8 cellular contexts compared by ENCODE assay signal in the genomic region with DNA sequence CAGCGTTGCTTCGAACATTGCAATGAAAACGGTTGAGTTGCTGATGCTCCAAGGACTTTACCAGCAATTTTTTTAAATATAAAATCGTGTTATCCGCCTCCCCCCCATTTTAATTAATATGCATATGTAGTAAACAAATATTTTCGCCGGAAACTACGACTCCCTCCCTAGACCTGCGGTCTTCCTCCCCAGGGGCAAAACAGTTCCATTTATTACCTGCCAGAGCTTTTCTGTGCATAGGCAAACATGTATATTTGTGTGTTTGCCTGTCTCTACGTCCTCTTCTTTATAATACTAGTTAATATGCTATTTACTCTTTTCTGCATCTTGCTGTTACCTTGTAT. TPM values are rescaled to one million over a fixed set of nuclear protein-coding genes. Genes with fewer than 3 reads are reported as not detected.
A peak's percentile ranks its signal among the peaks of the same experiment; 100 is the strongest.
DNase-seq lines count a peak whose midpoint lies in the region; ATAC-seq and TF ChIP-seq lines count a peak whose summit lies in the region.

No MANE protein-coding gene starts in this region.

- ATAC-seq in Right ventricle myocardium superior (ENCODE audit: poor library complexity) (no peak), HG03457 (IDR thresholded peaks at IDR 0.05; ENCODE audit: unreplicated experiment) (peak; percentile 4)
- ATAC-seq in natural killer cell treated with Interleukin-12 subunit alpha and Interleukin-12 subunit beta and Interleukin-15 and Interleukin-18, amount 100 ng/mL, for 72 hours: no peak

- no peaks in the 10 kb centered on the region for H3K9me3 ChIP-seq in left ventricle myocardium inferior (replicated peaks)

- H3K4me1 Mint-ChIP-seq in natural killer cell treated with Interleukin-12 subunit alpha and Interleukin-12 subunit beta and Interleukin-15 and Interleukin-18, amount 100 ng/mL, for 72 hours (ENCODE audit: low read depth in 2 of 2): peaks cover 6 to 8% of the 10 kb centered on the region in 2 donors

- H3K9me3 Mint-ChIP-seq in natural killer cell treated with Interleukin-12 subunit alpha and Interleukin-12 subunit beta and Interleukin-15 and Interleukin-18, amount 100 ng/mL, for 72 hours: no peaks in the 10 kb centered on the region

- peaks cover 23% of the 10 kb centered on the region for H3K36me3 Mint-ChIP-seq in natural killer cell treated with Interleukin-12 subunit alpha and Interleukin-12 subunit beta and Interleukin-15 and Interleukin-18, amount 100 ng/mL, for 72 hours

- peak overlapping the region; percentile 49 for H3K9ac ChIP-seq in rectal smooth muscle tissue (ENCODE audit: low read length)

- H3K4me3 ChIP-seq in left ventricle myocardium inferior: peak overlapping the region; percentile 75
- H3K4me3 ChIP-seq in dorsolateral prefrontal cortex: peak overlapping the region; percentile 63 to 99 (median 90)
- H3K4me3 ChIP-seq in rectal smooth muscle tissue (ENCODE audit: low read length): peak overlapping the region; percentile 96

- H3K27ac Mint-ChIP-seq in natural killer cell treated with Interleukin-12 subunit alpha and Interleukin-12 subunit beta and Interleukin-15 and Interleukin-18, amount 100 ng/mL, for 72 hours: no peak overlapping the region

- H3K27ac ChIP-seq in left ventricle myocardium inferior (replicated peaks) (peak overlapping the region; percentile 91), dorsolateral prefrontal cortex (peak overlapping the region in 58 of 59 donors; percentile 63 to 95 (median 88)), rectal smooth muscle tissue (ENCODE audit: low read depth, low read length) (peak overlapping the region; percentile 94)

- no peaks in the 10 kb centered on the region for H3K27me3 ChIP-seq in left ventricle myocardium inferior (ENCODE audit: low read depth)
- H3K27me3 ChIP-seq in dorsolateral prefrontal cortex: no peaks in the 10 kb centered on the region
- no peaks in the 10 kb centered on the region for H3K27me3 ChIP-seq in rectal smooth muscle tissue (ENCODE audit: control insufficient read depth, insufficient read depth, low read length)

- no peaks in the 10 kb centered on the region for H3K27me3 Mint-ChIP-seq in natural killer cell treated with Interleukin-12 subunit alpha and Interleukin-12 subunit beta and Interleukin-15 and Interleukin-18, amount 100 ng/mL, for 72 hours

- DNase-seq in left ventricle myocardium inferior: no peak
- DNase-seq in Right ventricle myocardium superior: no peak
- DNase-seq in dorsolateral prefrontal cortex: no peak
- no peak for DNase-seq in NCI-H2196 (lab: John Stamatoyannopoulos, UW; ENCODE audit: unreplicated experiment)
- no peak for DNase-seq in activated CD8-positive, alpha-beta memory T cell treated with anti-CD3 and anti-CD28 coated beads for 24 hours
- no peak for DNase-seq in natural killer cell treated with Interleukin-12 subunit alpha and Interleukin-12 subunit beta and Interleukin-15 and Interleukin-18, amount 100 ng/mL, for 72 hours (ENCODE audit: low spot score)

- intact Hi-C loops in left ventricle myocardium inferior (cut with micrococcal nuclease): no loop called here
- intact Hi-C loops in Right ventricle myocardium superior (cut with DNase I): no loop called here
- intact Hi-C loops in dorsolateral prefrontal cortex (cut with DNase I): loop anchor here in 1 of 2 donors (5.0 kb wide), 2 partner anchors 210 to 1220 kb away; a partner anchor contains a TSS

- TF ChIP-seq CTCF in left ventricle myocardium inferior (IDR thresholded peaks at IDR 0.05; ENCODE audit: borderline replicate concordance) (no peak), dorsolateral prefrontal cortex (IDR thresholded peaks at IDR 0.05 in 54 of 56, conservative IDR thresholded peaks at IDR 0.05 in 2 of 56; ENCODE audit: low read depth in 1 of 56, partially characterized antibody in 56 of 56) (no peak)

- no peaks in the 10 kb centered on the region for H3K36me3 ChIP-seq in left ventricle myocardium inferior
- no peaks in the 10 kb centered on the region for H3K36me3 ChIP-seq in rectal smooth muscle tissue (ENCODE audit: control insufficient read depth, insufficient read depth, low read length)

- H3K4me1 ChIP-seq in left ventricle myocardium inferior (peaks cover 48% of the 10 kb centered on the region), rectal smooth muscle tissue (ENCODE audit: control insufficient read depth, insufficient read depth, low read length) (peaks cover 7% of the 10 kb centered on the region)

- H3K4me3 Mint-ChIP-seq in natural killer cell treated with Interleukin-12 subunit alpha and Interleukin-12 subunit beta and Interleukin-15 and Interleukin-18, amount 100 ng/mL, for 72 hours: no peak overlapping the region

RNA-seq across cellular contexts. Expression of a gene that starts 0.6 kb away (rescaled TPM):
- 44.4 TPM for total RNA-seq in left ventricle myocardium inferior
- 39.6 TPM for total RNA-seq in Right ventricle myocardium superior
- total RNA-seq in dorsolateral prefrontal cortex: 10 to 100 TPM; 22.1 to 77.6 (median 52.2) TPM
- total RNA-seq in natural killer cell treated with Interleukin-12 subunit alpha and Interleukin-12 subunit beta and Interleukin-15 and Interleukin-18, amount 100 ng/mL, for 72 hours: 10 to 100 TPM; 76.0 to 76.1 TPM
